Comparison of ENCODE assay signal across 8 cellular contexts in genomic region chr17:61862975-61863800, GRCh38. TPM values are rescaled to one million over a fixed set of nuclear protein-coding genes. Genes with fewer than 3 reads are reported as not detected.
DNase-seq lines count a peak whose midpoint lies in the region; ATAC-seq and TF ChIP-seq lines count a peak whose summit lies in the region.

Gene BRIP1 (minus strand): TSS chr17:61863528. CDS start chr17:61861539, 1,989 bp downstream.

- peak; percentile 98 to 99 for ATAC-seq in natural killer cell treated with Interleukin-12 subunit alpha and Interleukin-12 subunit beta and Interleukin-15 and Interleukin-18, amount 100 ng/mL, for 72 hours

- TF ChIP-seq CTCF in LNCaP clone FGC (IDR thresholded peaks at IDR 0.05; ENCODE audit: control insufficient read depth, extremely low read depth, insufficient read depth): no peak
- no peak for TF ChIP-seq CTCF in fibroblast of pulmonary artery (IDR thresholded peaks at IDR 0.05; ENCODE audit: low read length, missing control alignments)

- peak within 1 kb of the TSS; percentile 89 for H3K27ac Mint-ChIP-seq in activated T-helper 1 cell treated with anti-CD3 and anti-CD28 coated beads, Interleukin-12 subunit alpha, Interleukin-12 subunit beta, Interleukin-2, Interleukin-4 antibody, amounts not matched to agents 30 ng/mL and 10 ng/mL and 1 ng/mL, durations not matched to agents 14 hours and 24 hours and 36 hours
- peak within 1 kb of the TSS; percentile 84 to 90 for H3K27ac Mint-ChIP-seq in natural killer cell treated with Interleukin-12 subunit alpha and Interleukin-12 subunit beta and Interleukin-15 and Interleukin-18, amount 100 ng/mL, for 72 hours

- peak within 1 kb of the TSS; percentile 91 for H3K4me3 Mint-ChIP-seq in activated T-helper 1 cell treated with anti-CD3 and anti-CD28 coated beads, Interleukin-12 subunit alpha, Interleukin-12 subunit beta, Interleukin-2, Interleukin-4 antibody, amounts not matched to agents 30 ng/mL and 10 ng/mL and 1 ng/mL, durations not matched to agents 14 hours and 24 hours and 36 hours
- H3K4me3 Mint-ChIP-seq in natural killer cell treated with Interleukin-12 subunit alpha and Interleukin-12 subunit beta and Interleukin-15 and Interleukin-18, amount 100 ng/mL, for 72 hours: peak within 1 kb of the TSS; percentile 93

- peak; percentile 95 for DNase-seq in EH (ENCODE audit: low read depth)
- peak; percentile 96 for DNase-seq in H4 (ENCODE audit: low spot score)
- DNase-seq in LNCaP clone FGC (ENCODE audit: low read depth): peak; percentile 90
- peak; percentile 94 for DNase-seq in RPMI8226
- DNase-seq in activated T-helper 1 cell treated with anti-CD3 and anti-CD28 coated beads, Interleukin-12 subunit alpha, Interleukin-12 subunit beta, Interleukin-2, Interleukin-4 antibody, amounts not matched to agents 30 ng/mL and 10 ng/mL and 1 ng/mL, durations not matched to agents 14 hours and 24 hours and 36 hours (ENCODE audit: low spot score): peak; percentile 86
- DNase-seq in fibroblast of pulmonary artery (ENCODE audit: low read depth): peak; percentile 94
- DNase-seq in natural killer cell treated with Interleukin-12 subunit alpha and Interleukin-12 subunit beta and Interleukin-15 and Interleukin-18, amount 100 ng/mL, for 72 hours (ENCODE audit: low spot score): peak; percentile 92
- peak; percentile 90 for DNase-seq in stimulated activated naive CD4-positive, alpha-beta T cell treated with Interleukin-2 at 50 U/mL for 16 hours (lab: John Stamatoyannopoulos, UW)

- no peaks in the 10 kb centered on the region for H3K27me3 Mint-ChIP-seq in activated T-helper 1 cell treated with anti-CD3 and anti-CD28 coated beads, Interleukin-12 subunit alpha, Interleukin-12 subunit beta, Interleukin-2, Interleukin-4 antibody, amounts not matched to agents 30 ng/mL and 10 ng/mL and 1 ng/mL, durations not matched to agents 14 hours and 24 hours and 36 hours (ENCODE audit: insufficient read depth)
- H3K27me3 Mint-ChIP-seq in natural killer cell treated with Interleukin-12 subunit alpha and Interleukin-12 subunit beta and Interleukin-15 and Interleukin-18, amount 100 ng/mL, for 72 hours: no peaks in the 10 kb centered on the region

- peaks cover 15% of the 10 kb centered on the region for H3K36me3 Mint-ChIP-seq in activated T-helper 1 cell treated with anti-CD3 and anti-CD28 coated beads, Interleukin-12 subunit alpha, Interleukin-12 subunit beta, Interleukin-2, Interleukin-4 antibody, amounts not matched to agents 30 ng/mL and 10 ng/mL and 1 ng/mL, durations not matched to agents 14 hours and 24 hours and 36 hours (ENCODE audit: low read depth)
- H3K36me3 Mint-ChIP-seq in natural killer cell treated with Interleukin-12 subunit alpha and Interleukin-12 subunit beta and Interleukin-15 and Interleukin-18, amount 100 ng/mL, for 72 hours: peaks cover 6% of the 10 kb centered on the region

- intact Hi-C loops in activated T-helper 1 cell treated with anti-CD3 and anti-CD28 coated beads, Interleukin-12 subunit alpha, Interleukin-12 subunit beta, Interleukin-2, Interleukin-4 antibody, amounts not matched to agents 30 ng/mL and 10 ng/mL and 1 ng/mL, durations not matched to agents 14 hours and 24 hours and 36 hours (cut with micrococcal nuclease): loop anchor here (1.0 to 5.0 kb wide), 3 partner anchors 64 to 1786 kb away; partner anchors contain the start of genes HEATR6 and INTS2

- no peaks in the 10 kb centered on the region for H3K9me3 Mint-ChIP-seq in activated T-helper 1 cell treated with anti-CD3 and anti-CD28 coated beads, Interleukin-12 subunit alpha, Interleukin-12 subunit beta, Interleukin-2, Interleukin-4 antibody, amounts not matched to agents 30 ng/mL and 10 ng/mL and 1 ng/mL, durations not matched to agents 14 hours and 24 hours and 36 hours
- H3K9me3 Mint-ChIP-seq in natural killer cell treated with Interleukin-12 subunit alpha and Interleukin-12 subunit beta and Interleukin-15 and Interleukin-18, amount 100 ng/mL, for 72 hours: no peaks in the 10 kb centered on the region

- H3K4me1 Mint-ChIP-seq in activated T-helper 1 cell treated with anti-CD3 and anti-CD28 coated beads, Interleukin-12 subunit alpha, Interleukin-12 subunit beta, Interleukin-2, Interleukin-4 antibody, amounts not matched to agents 30 ng/mL and 10 ng/mL and 1 ng/mL, durations not matched to agents 14 hours and 24 hours and 36 hours (ENCODE audit: low read depth): peaks cover 44% of the 10 kb centered on the region
- H3K4me1 Mint-ChIP-seq in natural killer cell treated with Interleukin-12 subunit alpha and Interleukin-12 subunit beta and Interleukin-15 and Interleukin-18, amount 100 ng/mL, for 72 hours (ENCODE audit: low read depth in 2 of 2): peaks cover 15 to 27% of the 10 kb centered on the region in 2 donors

- H3K4me3 ChIP-seq in LNCaP clone FGC (ENCODE audit: low read depth, low read length) (peak within 1 kb of the TSS; percentile 81), fibroblast of pulmonary artery (replicated peaks; ENCODE audit: low read depth, low read length) (peak within 1 kb of the TSS; percentile 68)

RNA-seq across cellular contexts. Expression of gene BRIP1, which starts in this region (rescaled TPM):
- 11.3 and 14.6 TPM in 2 replicates for total RNA-seq in H4 (2014; rRNA removed; shearing (Covaris generic))
- total RNA-seq in activated T-helper 1 cell treated with anti-CD3 and anti-CD28 coated beads, Interleukin-12 subunit alpha, Interleukin-12 subunit beta, Interleukin-2, Interleukin-4 antibody, amounts not matched to agents 30 ng/mL and 10 ng/mL and 1 ng/mL, durations not matched to agents 14 hours and 24 hours and 36 hours: 17.9 and 18.2 TPM in 2 replicates
- total RNA-seq in natural killer cell treated with Interleukin-12 subunit alpha and Interleukin-12 subunit beta and Interleukin-15 and Interleukin-18, amount 100 ng/mL, for 72 hours: 10 to 100 TPM; 10.8 to 23.1 TPM

Comparison
In these comparisons a context has a peak if more than half of its experiments do, and no peak if none do; other contexts are left out.
1. Peak in every context shown above with its lines: DNase-seq, ATAC-seq and H3K4me3 ChIP-seq.